Comparison of ENCODE assay signal across 1 cellular context in the genomic region with DNA sequence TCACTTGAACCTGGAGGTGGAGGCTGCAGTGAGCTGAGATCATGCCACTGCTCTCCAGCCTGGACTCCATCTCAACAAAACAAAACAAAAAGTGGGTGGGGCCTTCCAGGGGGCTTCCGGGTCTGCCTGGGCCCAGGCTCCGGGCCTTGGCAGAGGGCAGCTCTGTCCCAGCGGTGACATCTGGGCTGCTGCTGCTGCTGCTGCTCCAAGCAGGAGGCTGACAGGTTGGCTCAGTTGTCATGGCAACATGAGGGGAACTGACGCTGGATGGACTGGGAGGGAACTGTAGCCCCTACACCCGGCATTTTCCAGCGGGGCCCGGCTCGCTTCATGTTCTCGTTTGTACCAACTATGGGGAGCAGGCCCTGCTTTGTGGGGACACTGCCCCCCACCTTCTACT.
TF ChIP-seq lines count a peak whose summit lies in the region.

No MANE protein-coding gene starts in this region.

TF ChIP-seq in SK-N-SH, 30 proteins besides CTCF, POLR2A, EP300 and RAD21 (continued from another document):
- TF ChIP-seq YY1 (IDR thresholded peaks at IDR 0.05; ENCODE audit: low read depth) (no peak), NRF1 (IDR thresholded peaks at IDR 0.05; ENCODE audit: low read depth, low read length) (no peak), FOSL2 (IDR thresholded peaks at IDR 0.05; ENCODE audit: borderline replicate concordance, low read depth) (no peak), TCF12 (IDR thresholded peaks at IDR 0.05) (no peak)
- TF ChIP-seq, protein P1, sequence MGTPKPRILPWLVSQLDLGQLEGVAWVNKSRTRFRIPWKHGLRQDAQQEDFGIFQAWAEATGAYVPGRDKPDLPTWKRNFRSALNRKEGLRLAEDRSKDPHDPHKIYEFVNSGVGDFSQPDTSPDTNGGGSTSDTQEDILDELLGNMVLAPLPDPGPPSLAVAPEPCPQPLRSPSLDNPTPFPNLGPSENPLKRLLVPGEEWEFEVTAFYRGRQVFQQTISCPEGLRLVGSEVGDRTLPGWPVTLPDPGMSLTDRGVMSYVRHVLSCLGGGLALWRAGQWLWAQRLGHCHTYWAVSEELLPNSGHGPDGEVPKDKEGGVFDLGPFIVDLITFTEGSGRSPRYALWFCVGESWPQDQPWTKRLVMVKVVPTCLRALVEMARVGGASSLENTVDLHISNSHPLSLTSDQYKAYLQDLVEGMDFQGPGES (IDR thresholded peaks at IDR 0.05; ENCODE audit: low read depth, low read length), result no peak
